8 cellular contexts compared by ENCODE assay signal in the genomic region with DNA sequence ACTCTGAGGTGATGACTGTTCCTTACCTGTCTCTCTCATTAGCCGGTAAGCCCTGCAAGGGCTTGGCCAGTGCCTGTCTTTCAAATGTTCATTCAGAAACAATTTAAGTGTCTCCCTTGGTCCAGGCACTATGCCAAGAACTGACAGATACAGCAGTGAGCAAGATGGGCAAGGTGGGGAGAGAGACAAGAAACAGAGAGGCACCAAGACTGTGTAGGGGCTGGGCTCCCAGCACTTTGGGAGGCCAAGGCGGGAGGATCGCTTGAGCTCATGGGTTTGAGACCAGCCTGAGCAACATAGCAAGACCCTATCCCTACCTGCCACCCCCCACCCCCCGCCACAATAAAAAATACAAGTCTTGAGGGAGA.
DNase-seq lines count a peak whose midpoint lies in the region; ATAC-seq and TF ChIP-seq lines count a peak whose summit lies in the region.

No MANE protein-coding gene starts in this region.

- ATAC-seq in HG02870 (IDR thresholded peaks at IDR 0.05; ENCODE audit: unreplicated experiment) (no peak), GM19455 (IDR thresholded peaks at IDR 0.05; ENCODE audit: unreplicated experiment) (no peak)

- DNase-seq in NCI-H748 (lab: John Stamatoyannopoulos, UW; ENCODE audit: unreplicated experiment): peak; percentile 51
- no peak for DNase-seq in NCI-H748 treated with DMSO at 0.1 percent for 48 hours (lab: John Stamatoyannopoulos, UW)
- DNase-seq in NCI-H345 treated with DMSO at 0.1 percent for 48 hours (lab: John Stamatoyannopoulos, UW; ENCODE audit: unreplicated experiment): peak; percentile 30
- peak; percentile 45 for DNase-seq in choroid plexus epithelial cell (ENCODE audit: low read depth)
- peak; percentile 24 for DNase-seq in pons (ENCODE audit: low spot score)
- no peak for DNase-seq in retina

- H3K4me3 ChIP-seq in choroid plexus epithelial cell (ENCODE audit: low read depth, low read length): no peak overlapping the region

- TF ChIP-seq CTCF in choroid plexus epithelial cell (conservative IDR thresholded peaks at IDR 0.05; ENCODE audit: low read depth, low read length): no peak

Comparison
In these comparisons a context has a peak if more than half of its experiments do, and no peak if none do; other contexts are left out.
1. DNase-seq: peak in NCI-H748 (single experiment), NCI-H345 treated with DMSO at 0.1 percent for 48 hours (single experiment), choroid plexus epithelial cell (single experiment) and pons (single experiment); none in NCI-H748 treated with DMSO at 0.1 percent for 48 hours (single experiment) and retina (single experiment).